1 cellular context compared by ENCODE assay signal in genomic region chr1:209742409-209743144, GRCh38.
TF ChIP-seq lines count a peak whose summit lies in the region.

No MANE protein-coding gene starts in this region.

TF ChIP-seq in K562, 482 proteins besides CTCF, POLR2A, EP300 and RAD21 (continues in another document):
- peak; percentile 23; the same call in 1 of the 2 replicates for TF ChIP-seq RNF2 (IDR thresholded peaks at IDR 0.05)
- no peak for TF ChIP-seq ZNF561 (CRISPR knock-in tag; conservative IDR thresholded peaks at IDR 0.05)
- TF ChIP-seq ARID3A (IDR thresholded peaks at IDR 0.05; ENCODE audit: borderline replicate concordance, low read depth, low read length): no peak
- no peak for TF ChIP-seq STAT5A (IDR thresholded peaks at IDR 0.05; ENCODE audit: borderline replicate concordance, low read length)
- no peak for TF ChIP-seq CREB3 (tag; conservative IDR thresholded peaks at IDR 0.05; ENCODE audit: low read depth)
- TF ChIP-seq ZBTB40 (IDR thresholded peaks at IDR 0.05): no peak
- TF ChIP-seq ZBTB40 (CRISPR knock-in tag; IDR thresholded peaks at IDR 0.05): no peak
- TF ChIP-seq ZNF695 (CRISPR knock-in tag; IDR thresholded peaks at IDR 0.05): no peak
- TF ChIP-seq MXI1 (IDR thresholded peaks at IDR 0.05; ENCODE audit: low read depth, low read length): no peak
- TF ChIP-seq YBX1 (IDR thresholded peaks at IDR 0.05): no peak
- no peak for TF ChIP-seq FOSL1 (tag; conservative IDR thresholded peaks at IDR 0.05)
- TF ChIP-seq SNIP1 (IDR thresholded peaks at IDR 0.05; ENCODE audit: low read depth): no peak
- TF ChIP-seq MAFG (tag; conservative IDR thresholded peaks at IDR 0.05): peak; percentile 63
- TF ChIP-seq POLR3A (IDR thresholded peaks at IDR 0.05; ENCODE audit: borderline replicate concordance, extremely low read depth, insufficient read depth, insufficient read length): no peak
- TF ChIP-seq ZNF512 (tag; IDR thresholded peaks at IDR 0.05): no peak
- TF ChIP-seq USF2 (CRISPR knock-in tag; IDR thresholded peaks at IDR 0.05): no peak
- TF ChIP-seq ZNF518B (CRISPR knock-in tag; IDR thresholded peaks at IDR 0.05): no peak
- no peak for TF ChIP-seq BRD4 (IDR thresholded peaks at IDR 0.05)
- TF ChIP-seq RBM14 (IDR thresholded peaks at IDR 0.05; ENCODE audit: borderline replicate concordance, insufficient read depth, low read depth, low read length): no peak
- no peak for TF ChIP-seq ZNF165 (CRISPR knock-in tag; IDR thresholded peaks at IDR 0.05; ENCODE audit: borderline replicate concordance)
- TF ChIP-seq NUFIP1 (IDR thresholded peaks at IDR 0.05; ENCODE audit: partially characterized antibody): no peak
- TF ChIP-seq STAT5B (CRISPR knock-in tag; IDR thresholded peaks at IDR 0.05): no peak
- no peak for TF ChIP-seq E2F6 (IDR thresholded peaks at IDR 0.05; ENCODE audit: borderline replicate concordance in 1 of 2, extremely low read depth in 1 of 2, insufficient read depth in 1 of 2, insufficient read length in 1 of 2, low read depth in 1 of 2, low read length in 1 of 2, poor library complexity in 1 of 2, severe bottlenecking in 1 of 2)
- peak; percentile 80 for TF ChIP-seq CBX8 (IDR thresholded peaks at IDR 0.05; ENCODE audit: borderline replicate concordance, extremely low read depth, low read depth, low read length, poor library complexity, severe bottlenecking)
- peak; percentile 25 for TF ChIP-seq PRDM10 (IDR thresholded peaks at IDR 0.05; ENCODE audit: partially characterized antibody)
- no peak for TF ChIP-seq ZBTB49 (CRISPR knock-in tag; IDR thresholded peaks at IDR 0.05; ENCODE audit: borderline replicate concordance)
